Comparison of ENCODE assay signal across 1 cellular context in the genomic region with DNA sequence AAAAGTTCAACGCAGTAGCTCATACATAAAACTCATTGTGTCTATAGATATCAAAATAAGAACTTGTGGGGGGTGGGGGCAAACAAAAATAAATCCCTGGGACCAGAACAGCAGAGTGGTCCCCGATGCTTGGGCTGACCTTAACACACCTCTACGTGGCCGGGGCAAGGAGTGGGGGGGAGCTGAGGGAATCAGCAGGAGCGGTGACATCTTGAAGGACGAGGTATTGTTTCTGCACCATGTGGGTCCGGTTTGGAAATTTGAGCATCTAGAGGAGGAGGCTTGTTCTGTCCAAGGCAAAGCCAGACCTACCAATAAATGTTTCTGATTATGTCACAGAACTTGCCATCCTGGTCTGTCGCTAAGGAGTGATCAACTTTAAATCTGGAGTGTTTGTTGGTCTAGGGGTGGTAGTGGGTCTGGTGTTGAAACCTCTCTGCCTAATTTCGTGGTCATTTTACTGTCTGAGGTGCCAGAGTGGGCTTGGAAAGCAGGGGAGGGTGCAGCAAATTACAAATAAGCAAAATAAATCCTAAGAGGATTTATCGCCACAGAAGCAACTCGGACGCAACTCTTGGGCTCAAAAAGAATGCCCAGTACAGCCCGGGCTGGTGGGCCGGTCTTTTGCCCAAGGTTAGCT.
TF ChIP-seq lines count a peak whose summit lies in the region.

No MANE protein-coding gene starts in this region.

TF ChIP-seq in H1, 55 proteins besides CTCF, POLR2A, EP300 and RAD21:
- no peak for TF ChIP-seq SP1 (IDR thresholded peaks at IDR 0.05; ENCODE audit: low read depth, low read length)
- TF ChIP-seq SUZ12 (IDR thresholded peaks at IDR 0.05; ENCODE audit: low read length), result no peak
- TF ChIP-seq TAF7 (optimal IDR thresholded peaks at IDR 0.05; ENCODE audit: borderline replicate concordance, low read depth, low read length), result no peak
- TF ChIP-seq CREB1 (IDR thresholded peaks at IDR 0.05), result no peak
- TF ChIP-seq SIN3A (conservative IDR thresholded peaks at IDR 0.05 in 1 of 2, IDR thresholded peaks at IDR 0.05 in 1 of 2; ENCODE audit: low read depth in 1 of 2, low read length in 2 of 2), result no peak
- TF ChIP-seq CTBP2 (IDR thresholded peaks at IDR 0.05; ENCODE audit: borderline replicate concordance, insufficient read depth, insufficient read length, low read length), result no peak
- TF ChIP-seq, protein P1, sequence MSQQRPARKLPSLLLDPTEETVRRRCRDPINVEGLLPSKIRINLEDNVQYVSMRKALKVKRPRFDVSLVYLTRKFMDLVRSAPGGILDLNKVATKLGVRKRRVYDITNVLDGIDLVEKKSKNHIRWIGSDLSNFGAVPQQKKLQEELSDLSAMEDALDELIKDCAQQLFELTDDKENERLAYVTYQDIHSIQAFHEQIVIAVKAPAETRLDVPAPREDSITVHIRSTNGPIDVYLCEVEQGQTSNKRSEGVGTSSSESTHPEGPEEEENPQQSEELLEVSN (IDR thresholded peaks at IDR 0.05), result no peak; the same call in 1 of the 2 replicates
- no peak for TF ChIP-seq SRF (IDR thresholded peaks at IDR 0.05; ENCODE audit: low read depth, low read length)
- no peak for TF ChIP-seq NRF1 (IDR thresholded peaks at IDR 0.05; ENCODE audit: low read depth, low read length)
- TF ChIP-seq CHD1 (IDR thresholded peaks at IDR 0.05; ENCODE audit: low read depth, low read length), result no peak
- TF ChIP-seq, protein P2, sequence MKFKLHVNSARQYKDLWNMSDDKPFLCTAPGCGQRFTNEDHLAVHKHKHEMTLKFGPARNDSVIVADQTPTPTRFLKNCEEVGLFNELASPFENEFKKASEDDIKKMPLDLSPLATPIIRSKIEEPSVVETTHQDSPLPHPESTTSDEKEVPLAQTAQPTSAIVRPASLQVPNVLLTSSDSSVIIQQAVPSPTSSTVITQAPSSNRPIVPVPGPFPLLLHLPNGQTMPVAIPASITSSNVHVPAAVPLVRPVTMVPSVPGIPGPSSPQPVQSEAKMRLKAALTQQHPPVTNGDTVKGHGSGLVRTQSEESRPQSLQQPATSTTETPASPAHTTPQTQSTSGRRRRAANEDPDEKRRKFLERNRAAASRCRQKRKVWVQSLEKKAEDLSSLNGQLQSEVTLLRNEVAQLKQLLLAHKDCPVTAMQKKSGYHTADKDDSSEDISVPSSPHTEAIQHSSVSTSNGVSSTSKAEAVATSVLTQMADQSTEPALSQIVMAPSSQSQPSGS (IDR thresholded peaks at IDR 0.05; ENCODE audit: low read length), result no peak
- no peak for TF ChIP-seq POLR2AphosphoS5 (IDR thresholded peaks at IDR 0.05; ENCODE audit: low read depth, low read length)
- no peak for TF ChIP-seq TEAD4 (IDR thresholded peaks at IDR 0.05; ENCODE audit: low read depth, low read length)
- no peak for TF ChIP-seq JUN (IDR thresholded peaks at IDR 0.05; ENCODE audit: low read depth, low read length)
- no peak for TF ChIP-seq TBP (IDR thresholded peaks at IDR 0.05; ENCODE audit: low read depth, low read length)
- TF ChIP-seq EZH2 (IDR thresholded peaks at IDR 0.05; ENCODE audit: low read depth, low read length, severe bottlenecking), result no peak
- no peak for TF ChIP-seq JUND (IDR thresholded peaks at IDR 0.05; ENCODE audit: low read length)
- TF ChIP-seq CBX8 (IDR thresholded peaks at IDR 0.05; ENCODE audit: borderline replicate concordance, low read depth, low read length), result no peak
- TF ChIP-seq, protein P3, sequence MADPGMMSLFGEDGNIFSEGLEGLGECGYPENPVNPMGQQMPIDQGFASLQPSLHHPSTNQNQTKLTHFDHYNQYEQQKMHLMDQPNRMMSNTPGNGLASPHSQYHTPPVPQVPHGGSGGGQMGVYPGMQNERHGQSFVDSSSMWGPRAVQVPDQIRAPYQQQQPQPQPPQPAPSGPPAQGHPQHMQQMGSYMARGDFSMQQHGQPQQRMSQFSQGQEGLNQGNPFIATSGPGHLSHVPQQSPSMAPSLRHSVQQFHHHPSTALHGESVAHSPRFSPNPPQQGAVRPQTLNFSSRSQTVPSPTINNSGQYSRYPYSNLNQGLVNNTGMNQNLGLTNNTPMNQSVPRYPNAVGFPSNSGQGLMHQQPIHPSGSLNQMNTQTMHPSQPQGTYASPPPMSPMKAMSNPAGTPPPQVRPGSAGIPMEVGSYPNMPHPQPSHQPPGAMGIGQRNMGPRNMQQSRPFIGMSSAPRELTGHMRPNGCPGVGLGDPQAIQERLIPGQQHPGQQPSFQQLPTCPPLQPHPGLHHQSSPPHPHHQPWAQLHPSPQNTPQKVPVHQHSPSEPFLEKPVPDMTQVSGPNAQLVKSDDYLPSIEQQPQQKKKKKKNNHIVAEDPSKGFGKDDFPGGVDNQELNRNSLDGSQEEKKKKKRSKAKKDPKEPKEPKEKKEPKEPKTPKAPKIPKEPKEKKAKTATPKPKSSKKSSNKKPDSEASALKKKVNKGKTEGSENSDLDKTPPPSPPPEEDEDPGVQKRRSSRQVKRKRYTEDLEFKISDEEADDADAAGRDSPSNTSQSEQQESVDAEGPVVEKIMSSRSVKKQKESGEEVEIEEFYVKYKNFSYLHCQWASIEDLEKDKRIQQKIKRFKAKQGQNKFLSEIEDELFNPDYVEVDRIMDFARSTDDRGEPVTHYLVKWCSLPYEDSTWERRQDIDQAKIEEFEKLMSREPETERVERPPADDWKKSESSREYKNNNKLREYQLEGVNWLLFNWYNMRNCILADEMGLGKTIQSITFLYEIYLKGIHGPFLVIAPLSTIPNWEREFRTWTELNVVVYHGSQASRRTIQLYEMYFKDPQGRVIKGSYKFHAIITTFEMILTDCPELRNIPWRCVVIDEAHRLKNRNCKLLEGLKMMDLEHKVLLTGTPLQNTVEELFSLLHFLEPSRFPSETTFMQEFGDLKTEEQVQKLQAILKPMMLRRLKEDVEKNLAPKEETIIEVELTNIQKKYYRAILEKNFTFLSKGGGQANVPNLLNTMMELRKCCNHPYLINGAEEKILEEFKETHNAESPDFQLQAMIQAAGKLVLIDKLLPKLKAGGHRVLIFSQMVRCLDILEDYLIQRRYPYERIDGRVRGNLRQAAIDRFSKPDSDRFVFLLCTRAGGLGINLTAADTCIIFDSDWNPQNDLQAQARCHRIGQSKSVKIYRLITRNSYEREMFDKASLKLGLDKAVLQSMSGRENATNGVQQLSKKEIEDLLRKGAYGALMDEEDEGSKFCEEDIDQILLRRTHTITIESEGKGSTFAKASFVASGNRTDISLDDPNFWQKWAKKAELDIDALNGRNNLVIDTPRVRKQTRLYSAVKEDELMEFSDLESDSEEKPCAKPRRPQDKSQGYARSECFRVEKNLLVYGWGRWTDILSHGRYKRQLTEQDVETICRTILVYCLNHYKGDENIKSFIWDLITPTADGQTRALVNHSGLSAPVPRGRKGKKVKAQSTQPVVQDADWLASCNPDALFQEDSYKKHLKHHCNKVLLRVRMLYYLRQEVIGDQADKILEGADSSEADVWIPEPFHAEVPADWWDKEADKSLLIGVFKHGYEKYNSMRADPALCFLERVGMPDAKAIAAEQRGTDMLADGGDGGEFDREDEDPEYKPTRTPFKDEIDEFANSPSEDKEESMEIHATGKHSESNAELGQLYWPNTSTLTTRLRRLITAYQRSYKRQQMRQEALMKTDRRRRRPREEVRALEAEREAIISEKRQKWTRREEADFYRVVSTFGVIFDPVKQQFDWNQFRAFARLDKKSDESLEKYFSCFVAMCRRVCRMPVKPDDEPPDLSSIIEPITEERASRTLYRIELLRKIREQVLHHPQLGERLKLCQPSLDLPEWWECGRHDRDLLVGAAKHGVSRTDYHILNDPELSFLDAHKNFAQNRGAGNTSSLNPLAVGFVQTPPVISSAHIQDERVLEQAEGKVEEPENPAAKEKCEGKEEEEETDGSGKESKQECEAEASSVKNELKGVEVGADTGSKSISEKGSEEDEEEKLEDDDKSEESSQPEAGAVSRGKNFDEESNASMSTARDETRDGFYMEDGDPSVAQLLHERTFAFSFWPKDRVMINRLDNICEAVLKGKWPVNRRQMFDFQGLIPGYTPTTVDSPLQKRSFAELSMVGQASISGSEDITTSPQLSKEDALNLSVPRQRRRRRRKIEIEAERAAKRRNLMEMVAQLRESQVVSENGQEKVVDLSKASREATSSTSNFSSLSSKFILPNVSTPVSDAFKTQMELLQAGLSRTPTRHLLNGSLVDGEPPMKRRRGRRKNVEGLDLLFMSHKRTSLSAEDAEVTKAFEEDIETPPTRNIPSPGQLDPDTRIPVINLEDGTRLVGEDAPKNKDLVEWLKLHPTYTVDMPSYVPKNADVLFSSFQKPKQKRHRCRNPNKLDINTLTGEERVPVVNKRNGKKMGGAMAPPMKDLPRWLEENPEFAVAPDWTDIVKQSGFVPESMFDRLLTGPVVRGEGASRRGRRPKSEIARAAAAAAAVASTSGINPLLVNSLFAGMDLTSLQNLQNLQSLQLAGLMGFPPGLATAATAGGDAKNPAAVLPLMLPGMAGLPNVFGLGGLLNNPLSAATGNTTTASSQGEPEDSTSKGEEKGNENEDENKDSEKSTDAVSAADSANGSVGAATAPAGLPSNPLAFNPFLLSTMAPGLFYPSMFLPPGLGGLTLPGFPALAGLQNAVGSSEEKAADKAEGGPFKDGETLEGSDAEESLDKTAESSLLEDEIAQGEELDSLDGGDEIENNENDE (IDR thresholded peaks at IDR 0.05; ENCODE audit: insufficient replicate concordance, low read length), result no peak
